ENCODE assay signal across 1 cellular context in genomic region chrX:131288738-131289511, GRCh38.
TF ChIP-seq lines count a peak whose summit lies in the region.

Gene IGSF1, minus strand, starts transcription at chrX:131289306. Its CDS starts 2,632 bp downstream, at chrX:131286674.

TF ChIP-seq in K562, 482 proteins besides CTCF, POLR2A, EP300 and RAD21 (continued from another document):
- TF ChIP-seq CHD7 (IDR thresholded peaks at IDR 0.05; ENCODE audit: low read depth, low read length): peak; percentile 91
- TF ChIP-seq NFIC (IDR thresholded peaks at IDR 0.05): 0 out of 2 replicates have a peak, but pooled peaks have one; percentile 9
- no peak for TF ChIP-seq POLR2H (tag; IDR thresholded peaks at IDR 0.05; ENCODE audit: low read depth)
